Comparison of ENCODE assay signal across 21 cellular contexts in the genomic region with DNA sequence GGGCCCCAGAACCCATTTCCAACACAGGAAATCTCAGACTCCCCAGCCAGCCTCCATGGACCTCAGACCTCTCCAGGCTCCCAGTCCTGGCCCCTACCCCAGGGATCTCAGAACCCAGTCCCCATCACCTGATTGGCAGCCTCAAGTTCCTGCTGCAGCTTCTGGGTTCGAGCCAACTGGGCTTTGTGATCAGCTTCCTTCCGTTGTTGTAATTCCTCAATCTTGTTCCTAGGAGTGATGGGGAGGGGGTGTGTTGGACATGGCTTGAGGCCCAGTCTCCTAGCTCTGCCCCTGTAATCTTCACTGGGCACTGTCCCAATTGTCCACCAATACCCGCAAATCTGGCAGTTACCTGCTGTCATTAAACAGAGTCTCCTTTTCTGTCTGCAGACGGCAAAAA.
"Had no signal": no experiment of that assay in that cellular context is flagged by ENCODE, and none has a peak within 500 bp of the region (broad histone marks: within the 10 kb centered on the region; RNA-seq: fewer than 3 reads in every experiment).

No MANE protein-coding gene starts in this region.

- H3K4me1 ChIP-seq: breast epithelium, gastroesophageal sphincter, lower lobe of right lung, thyroid gland, upper lobe of right lung had no signal

- H3K36me3 ChIP-seq: breast epithelium, thyroid gland had no signal

- DNase-seq: activated CD4-positive, alpha-beta T cell treated with anti-CD3 and anti-CD28 coated beads for 48 hours; activated CD8-positive, alpha-beta memory T cell treated with anti-CD3 and anti-CD28 coated beads, Interleukin-2, amount 10 ng/mL, durations not matched to agents 7 days and 5 days; activated CD8-positive, alpha-beta T cell treated with anti-CD3 and anti-CD28 coated beads, Interleukin-2, amount 10 ng/mL, durations not matched to agents 7 days and 5 days; activated T-cell treated with anti-CD3 and anti-CD28 coated beads, Interleukin-2, amount 50 U/mL, for 48 hours; effector memory CD4-positive, alpha-beta T cell; erythroblast; head of caudate nucleus; hypothalamus; immature natural killer cell; kidney; lower lobe of right lung; small intestine; stimulated activated CD4-positive, alpha-beta T cell treated with anti-CD3 and anti-CD28 coated beads, Interleukin-4, amount 100 ng/mL, for 24 hours; stimulated activated naive CD8-positive, alpha-beta T cell treated with anti-CD3 and anti-CD28 coated beads, Interleukin-15, amount 100 ng/mL, for 72 hours; T-cell; thyroid gland; upper lobe of right lung had no signal

- H3K4me3 ChIP-seq: breast epithelium, gastroesophageal sphincter, lower lobe of right lung, mucosa of descending colon, thyroid gland, upper lobe of right lung had no signal

- H3K9me3 ChIP-seq: breast epithelium, gastroesophageal sphincter, lower lobe of right lung, mucosa of descending colon, thyroid gland, upper lobe of right lung had no signal

- H3K27ac ChIP-seq: breast epithelium, gastroesophageal sphincter, lower lobe of right lung, thyroid gland, upper lobe of right lung, VCaP had no signal

- H3K27me3 ChIP-seq: gastroesophageal sphincter, thyroid gland, upper lobe of right lung had no signal
